ENCODE assay signal across 1 cellular context in genomic region chr7:91749418-91749817, GRCh38.
A peak's percentile ranks its signal among the peaks of the same experiment; 100 is the strongest.
TF ChIP-seq lines count a peak whose summit lies in the region.

No MANE protein-coding gene starts in this region.

TF ChIP-seq in K562, 482 proteins besides CTCF, POLR2A, EP300 and RAD21:
- TF ChIP-seq FOXK1 (CRISPR knock-in tag; IDR thresholded peaks at IDR 0.05; ENCODE audit: borderline replicate concordance) (no peak), ZNF507 (tag; conservative IDR thresholded peaks at IDR 0.05) (peak; percentile 92)
